Comparison of ENCODE assay signal across 18 cellular contexts in genomic region chr19:41937976-41938375, GRCh38. TPM values are rescaled to one million over a fixed set of nuclear protein-coding genes. Genes with fewer than 3 reads are reported as not detected.
DNase-seq lines count a peak whose midpoint lies in the region; ATAC-seq, FAIRE-seq and TF ChIP-seq lines count a peak whose summit lies in the region.
"Had no signal": no experiment of that assay in that cellular context is flagged by ENCODE, and none has a peak within 500 bp of the region (broad histone marks: within the 10 kb centered on the region; RNA-seq: fewer than 3 reads in every experiment).

No MANE protein-coding gene starts in this region.

- peak overlapping the region in 5 of 7 donors; percentile 22 to 80 (median 42) for H3K27ac Mint-ChIP-seq in CD4-positive, alpha-beta memory T cell

- no peak for ATAC-seq in A549
- ATAC-seq in HG02798 (IDR thresholded peaks at IDR 0.05; ENCODE audit: poor library complexity, unreplicated experiment), result no peak

- CTCF ChIA-PET in A549 (lab: Yijun Ruan, JAX) (interaction anchor here (0.7 to 2.6 kb wide), 13 partner anchors 10 to 97 kb away, joined by 3 to 36 read pairs (median 5); partner anchors contain the start of gene ERFL), H1 (lab: Charles Lee; ENCODE audit: partially characterized antibody) (interaction anchor here (0.6 to 2.3 kb wide), 15 partner anchors 7 to 90 kb away, joined by 3 to 16 read pairs (median 6); no protein-coding TSS in a partner anchor)
- CTCF ChIA-PET in CD4-positive, alpha-beta memory T cell (lab: Charles Lee; ENCODE audit: partially characterized antibody), result interaction anchor here (1.0 to 2.3 kb wide), 6 partner anchors 9 to 87 kb away, joined by 3 to 13 read pairs (median 6); partner anchors contain the start of gene ERFL

- no peak for FAIRE-seq in A549 (lab: Jason Lieb, UNC)
- FAIRE-seq in H1 (lab: Jason Lieb, UNC), result no peak
- FAIRE-seq: RCC 7860 had no signal

- TF ChIP-seq RAD21 in A549 (conservative IDR thresholded peaks at IDR 0.05 in 1 of 2, IDR thresholded peaks at IDR 0.05 in 1 of 2) (no peak), H1 (IDR thresholded peaks at IDR 0.05 in 1 of 2, conservative IDR thresholded peaks at IDR 0.05 in 1 of 2; ENCODE audit: low read depth in 2 of 2, low read length in 2 of 2) (no peak)

- no peak for TF ChIP-seq EP300 in A549 (IDR thresholded peaks at IDR 0.05)
- TF ChIP-seq EP300 in H1 (IDR thresholded peaks at IDR 0.05; ENCODE audit: borderline replicate concordance in 1 of 2, low read depth in 2 of 2, low read length in 2 of 2), result no peak

- no peaks in the 10 kb centered on the region for H3K79me1 ChIP-seq in H1 (ENCODE audit: low read depth, low read length)

- H3K4me3 ChIP-seq in A549 (no peak overlapping the region), H1 (ENCODE audit: extremely low read depth in 1 of 4, insufficient read depth in 2 of 4, low read depth in 3 of 4, low read length in 4 of 4) (no peak overlapping the region)
- no peak overlapping the region for H3K4me3 ChIP-seq in CD4-positive, alpha-beta memory T cell (ENCODE audit: low read length in 2 of 2)
- H3K4me3 ChIP-seq: ascending aorta had no signal

- H3K9me3 ChIP-seq in A549 (no peaks in the 10 kb centered on the region), H1 (ENCODE audit: insufficient read depth in 2 of 2, low read depth in 1 of 2, low read length in 1 of 2) (no peaks in the 10 kb centered on the region)
- no peaks in the 10 kb centered on the region for H3K9me3 ChIP-seq in CD4-positive, alpha-beta memory T cell (ENCODE audit: control insufficient read depth in 1 of 2, low read length in 2 of 2)
- H3K9me3 ChIP-seq: ascending aorta had no signal

- POLR2A ChIA-PET in A549 (lab: Yijun Ruan, JAX) (interaction anchor here (0.9 kb wide), 1 partner anchor 78 kb away, joined by 4 read pairs; the partner anchor contains the start of gene RPS19), H1 (lab: Charles Lee; ENCODE audit: partially characterized antibody) (interaction anchor here (0.9 to 2.5 kb wide), 11 partner anchors 9 to 78 kb away, joined by 3 to 20 read pairs (median 5); partner anchors contain the start of genes ERFL and RPS19)
- POLR2A ChIA-PET in CD4-positive, alpha-beta memory T cell (lab: Charles Lee; ENCODE audit: partially characterized antibody), result interaction anchor here (0.9 to 2.2 kb wide), 6 partner anchors 21 to 78 kb away, joined by 3 to 8 read pairs (median 6); partner anchors contain the start of genes RABAC1 and RPS19

- peaks cover 0 to 14% of the 10 kb centered on the region in 2 experiments for H4K20me1 ChIP-seq in H1 (replicated peaks in 1 of 2; ENCODE audit: control insufficient read depth in 1 of 2, insufficient read depth in 2 of 2, low read length in 2 of 2)

- no peaks in the 10 kb centered on the region for H3K36me3 ChIP-seq in CD4-positive, alpha-beta memory T cell (ENCODE audit: insufficient read depth, low read length)
- no peaks in the 10 kb centered on the region; a peak in 1 of 8 replicates for H3K36me3 ChIP-seq in H1 (ENCODE audit: control insufficient read depth in 2 of 4, insufficient read depth in 4 of 4, low read length in 3 of 4)
- H3K36me3 ChIP-seq: ascending aorta had no signal

- no peak overlapping the region for H3K14ac ChIP-seq in H1 (ENCODE audit: insufficient read length)

- H3K23ac ChIP-seq in H1 (ENCODE audit: insufficient read length), result no peak overlapping the region

- H3K79me2 ChIP-seq in H1 (ENCODE audit: control insufficient read depth in 1 of 2, insufficient read depth in 2 of 2, low read length in 2 of 2), result no peaks in the 10 kb centered on the region

- no peak overlapping the region; the same call in 1 of the 2 replicates for H4K8ac ChIP-seq in H1 (ENCODE audit: extremely low read depth, insufficient read depth, low read length)

- H3K27ac ChIP-seq in A549, result no peak overlapping the region
- H3K27ac ChIP-seq in CD4-positive, alpha-beta memory T cell (ENCODE audit: low read depth, low read length), result no peak overlapping the region
- H3K27ac ChIP-seq in H1 (ENCODE audit: low read depth, low read length), result no peak overlapping the region
- H3K27ac ChIP-seq: ascending aorta had no signal

- H3K18ac ChIP-seq in H1 (ENCODE audit: extremely low read depth, low read length), result no peak overlapping the region

- H4K91ac ChIP-seq in H1 (replicated peaks; ENCODE audit: insufficient read length, low read length), result no peak overlapping the region

- no peak overlapping the region for H3K4ac ChIP-seq in H1 (replicated peaks; ENCODE audit: insufficient read length, low read depth, low read length)

- DNase-seq in A549 (ENCODE audit: low read depth in 1 of 2, low spot score in 1 of 2) (no peak), MV-4-11 (lab: John Stamatoyannopoulos, UW) (peak; percentile 14), H1 (ENCODE audit: low read depth in 1 of 2, low spot score in 2 of 2) (no peak), HuH-7 (ENCODE audit: low spot score) (no peak), GM03348 (ENCODE audit: low spot score) (no peak), glomerular visceral epithelial cell (ENCODE audit: extremely low spot score) (no peak)
- DNase-seq in CD4-positive, alpha-beta memory T cell, result no peak
- DNase-seq: activated CD4-positive, alpha-beta T cell treated with anti-CD3 and anti-CD28 coated beads, Interleukin-2, amount 50 U/mL, for 1 hour; AML-193; EL; hypothalamus; IMR-90; NCI-H1436 had no signal

- H3K4me3 Mint-ChIP-seq in CD4-positive, alpha-beta memory T cell, result peak overlapping the region in 2 of 8 donors; percentile 9 to 12

- TF ChIP-seq CTCF in A549 (IDR thresholded peaks at IDR 0.05) (no peak), H1 (IDR thresholded peaks at IDR 0.05; ENCODE audit: control extremely low read depth in 1 of 3, insufficient read depth in 1 of 3, low read depth in 1 of 3, low read length in 3 of 3) (peak; percentile 5 to 21 (median 15); a peak in 2 of 4 replicates)

- no peaks in the 10 kb centered on the region for H3K36me3 Mint-ChIP-seq in CD4-positive, alpha-beta memory T cell

- H3K4me1 Mint-ChIP-seq in CD4-positive, alpha-beta memory T cell, result peaks cover 22 to 59% (median 37%) of the 10 kb centered on the region in 4 donors

- H3K4me2 ChIP-seq in A549, result no peak overlapping the region
- H3K4me2 ChIP-seq in H1 (ENCODE audit: insufficient read depth in 1 of 2, low read depth in 2 of 2, low read length in 2 of 2), result no peak overlapping the region

- no peak overlapping the region for H2BK20ac ChIP-seq in H1 (ENCODE audit: low read length)

- TF ChIP-seq POLR2A in A549 (IDR thresholded peaks at IDR 0.05; ENCODE audit: low read length) (no peak), H1 (IDR thresholded peaks at IDR 0.05; ENCODE audit: control extremely low read depth in 1 of 2, low read depth in 2 of 2, low read length in 2 of 2) (no peak)

- no peaks in the 10 kb centered on the region for H3K9me3 Mint-ChIP-seq in CD4-positive, alpha-beta memory T cell

- no peak overlapping the region for H2BK15ac ChIP-seq in H1 (ENCODE audit: low read length)

- H4K5ac ChIP-seq in H1 (ENCODE audit: insufficient read length, low read depth, low read length), result no peak overlapping the region

- H2BK5ac ChIP-seq in H1 (ENCODE audit: low read depth, low read length), result no peak overlapping the region

- WGBS in A549 (ENCODE audit: missing lambda C conversion rate), result 66% methylated on average over 10 of the region's 10 CpGs
- WGBS in H1 (ENCODE audit: extremely low coverage in 1 of 2, insufficient coverage in 1 of 2, insufficient read length in 1 of 2, insufficient replicate concordance in 2 of 2, low coverage in 1 of 2, low lambda C conversion rate in 2 of 2, missing lambda C conversion rate in 1 of 2), 2 experiments, result 48% methylated on average over 5 of the region's 10 CpGs; no CpG with 5 or more reads in 1 of the 2 experiments

- no peak overlapping the region for H2AK5ac ChIP-seq in H1 (ENCODE audit: low read depth, low read length)

- no peak overlapping the region for H2AFZ ChIP-seq in H1 (ENCODE audit: low read length)

- peaks cover 9% of the 10 kb centered on the region; the same call in 1 of the 2 replicates for H3K23me2 ChIP-seq in H1 (ENCODE audit: low read depth, low read length)

- no peak overlapping the region for H3K56ac ChIP-seq in H1 (replicated peaks; ENCODE audit: insufficient read length, low read depth, low read length)

- H3K27me3 Mint-ChIP-seq in CD4-positive, alpha-beta memory T cell, result peaks cover 1 to 8% of the 10 kb centered on the region in 2 donors

- intact Hi-C loops in CD4-positive, alpha-beta memory T cell (cut with micrococcal nuclease), result loop anchor here (1.0 kb wide), 1 partner anchor 7 kb away; no protein-coding TSS in a partner anchor

- peaks cover 9% of the 10 kb centered on the region; the same call in 1 of the 3 replicates for H3K4me1 ChIP-seq in A549
- peaks cover 37% of the 10 kb centered on the region for H3K4me1 ChIP-seq in CD4-positive, alpha-beta memory T cell (ENCODE audit: insufficient read depth, low read length)
- H3K4me1 ChIP-seq in H1 (replicated peaks in 1 of 4; ENCODE audit: control insufficient read depth in 3 of 4, insufficient read depth in 4 of 4, low read length in 3 of 4), result peaks cover 0 to 3% (median under 1%) of the 10 kb centered on the region in 4 experiments; a peak in 3 of 7 replicates

- no peak overlapping the region for H2BK120ac ChIP-seq in H1 (replicated peaks; ENCODE audit: low read depth, low read length)

- no peak overlapping the region for H2BK12ac ChIP-seq in H1 (ENCODE audit: low read depth, low read length)

- H3K9ac ChIP-seq in H1 (replicated peaks in 1 of 4; ENCODE audit: extremely low read depth in 1 of 4, low read depth in 3 of 4, low read length in 3 of 4), result no peak overlapping the region

- no peaks in the 10 kb centered on the region for H3K27me3 ChIP-seq in CD4-positive, alpha-beta memory T cell (ENCODE audit: insufficient read depth, low read length)
- peaks cover 23 to 68% (median 61%) of the 10 kb centered on the region in 4 experiments for H3K27me3 ChIP-seq in H1 (replicated peaks in 1 of 4; ENCODE audit: control insufficient read depth in 3 of 4, extremely low read depth in 1 of 4, insufficient read depth in 3 of 4, low read length in 3 of 4)

RNA-seq across cellular contexts. Expression of gene ERFL, which starts 9.7 kb away (rescaled TPM):
- polyA plus RNA-seq in A549 (2011; rRNA removed) (0.19 and 0.21 TPM in 2 replicates), A549 (2017; fragmentation: RNase III; extraction: RNeasy Plus Mini Kit Qiagen cat#74134 plus additional on column Dnase treatment) (0.10 to 0.20 TPM (median 0.15 TPM) in 3 replicates), H1 (2011; rRNA removed) (0.08 and 0.12 TPM in 2 replicates)
- polyA plus RNA-seq in A549 (2012; cell fraction: cytosol; rRNA removed), result 0.07 and 0.08 TPM in 2 replicates
- polyA plus RNA-seq in A549 (2012; cell fraction: nucleus; rRNA removed), result 0.50 and 0.82 TPM in 2 replicates
- 0.17 TPM in 1 of 2 replicates, not detected in the other for polyA minus RNA-seq in A549 (2011; rRNA and poly(A)+ RNA removed)
- 1 to 10 TPM; 6.6 to 9.2 TPM for total RNA-seq in CD4-positive, alpha-beta memory T cell
- under 1 TPM in 1 of 2 donors, not detected in 1; 0.11 TPM for polyA plus RNA-seq in CD4-positive, alpha-beta memory T cell
- total RNA-seq in H1 (2021; fragmentation: NEBNext Ultra II Directional; extraction: Animal tissue kit (Norgen Biotek cat#: 25700)), result not detected in 2 replicates
- 0.03 TPM for polyA plus RNA-seq in H1 (2011; cell fraction: cytosol; rRNA removed)
- 0.33 TPM for polyA plus RNA-seq in H1 (2011; cell fraction: nucleus; rRNA removed)
- polyA plus RNA-seq in H1 (2012, experiment 1 of 2), result 0.08 to 0.16 TPM (median 0.10 TPM) in 3 of 4 replicates, not detected in the other
- not detected for polyA plus RNA-seq in H1 (2012, experiment 2 of 2)
- polyA plus RNA-seq in H1 (2013, experiment 1 of 2), result 0.02 TPM
- polyA plus RNA-seq in H1 (2013, experiment 2 of 2), result 0.06 TPM
- not detected in 2 replicates for polyA minus RNA-seq in H1 (2011; rRNA and poly(A)+ RNA removed)
- polyA minus RNA-seq in H1 (2011; cell fraction: cytosol; rRNA and poly(A)+ RNA removed), result not detected
- not detected for polyA minus RNA-seq in H1 (2011; cell fraction: nucleus; rRNA and poly(A)+ RNA removed)
- total RNA-seq: ascending aorta, IMR-90, myocyte, renal cortical epithelial cell had no signal
- polyA plus RNA-seq: IMR-90 had no signal

RNA-seq across cellular contexts. Expression of gene RABAC1, which starts 21.1 kb away (rescaled TPM):
- polyA plus RNA-seq in A549 (2011; rRNA removed) (117 and 137 TPM in 2 replicates), A549 (2017; fragmentation: RNase III; extraction: RNeasy Plus Mini Kit Qiagen cat#74134 plus additional on column Dnase treatment) (199 to 247 TPM (median 246 TPM) in 3 replicates), H1 (2011; rRNA removed) (439 and 585 TPM in 2 replicates)
- polyA plus RNA-seq in A549 (2012; cell fraction: cytosol; rRNA removed), result 315 and 361 TPM in 2 replicates
- polyA plus RNA-seq in A549 (2012; cell fraction: nucleus; rRNA removed), result 405 and 426 TPM in 2 replicates
- polyA minus RNA-seq in A549 (2011; rRNA and poly(A)+ RNA removed), result 73.2 and 77.6 TPM in 2 replicates
- 100 to 1,000 TPM in 1 of 2 experiments, 10 to 100 TPM in 1; 97.4 to 100 TPM for total RNA-seq in CD4-positive, alpha-beta memory T cell
- polyA plus RNA-seq in CD4-positive, alpha-beta memory T cell, result 100 to 1,000 TPM; 198 to 256 TPM
- 123 and 124 TPM in 2 replicates for total RNA-seq in H1 (2021; fragmentation: NEBNext Ultra II Directional; extraction: Animal tissue kit (Norgen Biotek cat#: 25700))
- 282 TPM for polyA plus RNA-seq in H1 (2011; cell fraction: cytosol; rRNA removed)
- polyA plus RNA-seq in H1 (2011; cell fraction: nucleus; rRNA removed), result 227 TPM
- 99.4 to 181 TPM (median 175 TPM) in 4 replicates for polyA plus RNA-seq in H1 (2012, experiment 1 of 2)
- polyA plus RNA-seq in H1 (2012, experiment 2 of 2), result 315 TPM
- 173 TPM for polyA plus RNA-seq in H1 (2013, experiment 1 of 2)
- 186 TPM for polyA plus RNA-seq in H1 (2013, experiment 2 of 2)
- 46.7 and 56.4 TPM in 2 replicates for polyA minus RNA-seq in H1 (2011; rRNA and poly(A)+ RNA removed)
- polyA minus RNA-seq in H1 (2011; cell fraction: cytosol; rRNA and poly(A)+ RNA removed), result 53.9 TPM
- 41.0 TPM for polyA minus RNA-seq in H1 (2011; cell fraction: nucleus; rRNA and poly(A)+ RNA removed)

RNA-seq across cellular contexts. Expression of gene ARHGEF1, which starts 55.0 kb away (rescaled TPM):
- polyA plus RNA-seq in A549 (2011; rRNA removed) (34.5 and 38.0 TPM in 2 replicates), A549 (2017; fragmentation: RNase III; extraction: RNeasy Plus Mini Kit Qiagen cat#74134 plus additional on column Dnase treatment) (71.5 to 92.9 TPM (median 84.2 TPM) in 3 replicates), H1 (2011; rRNA removed) (23.0 and 41.1 TPM in 2 replicates)
- polyA plus RNA-seq in A549 (2012; cell fraction: cytosol; rRNA removed), result 113 and 132 TPM in 2 replicates
- 335 and 389 TPM in 2 replicates for polyA plus RNA-seq in A549 (2012; cell fraction: nucleus; rRNA removed)
- polyA minus RNA-seq in A549 (2011; rRNA and poly(A)+ RNA removed), result 33.2 and 39.9 TPM in 2 replicates
- 100 to 1,000 TPM; 956 to 992 TPM for total RNA-seq in CD4-positive, alpha-beta memory T cell
- polyA plus RNA-seq in CD4-positive, alpha-beta memory T cell, result 100 to 1,000 TPM; 140 to 325 TPM
- total RNA-seq in H1 (2021; fragmentation: NEBNext Ultra II Directional; extraction: Animal tissue kit (Norgen Biotek cat#: 25700)), result 49.0 and 54.6 TPM in 2 replicates
- 35.9 TPM for polyA plus RNA-seq in H1 (2011; cell fraction: cytosol; rRNA removed)
- 95.3 TPM for polyA plus RNA-seq in H1 (2011; cell fraction: nucleus; rRNA removed)
- polyA plus RNA-seq in H1 (2012, experiment 1 of 2), result 38.4 to 51.0 TPM (median 48.8 TPM) in 4 replicates
- polyA plus RNA-seq in H1 (2012, experiment 2 of 2), result 35.5 TPM
- 49.6 TPM for polyA plus RNA-seq in H1 (2013, experiment 1 of 2)
- 44.9 TPM for polyA plus RNA-seq in H1 (2013, experiment 2 of 2)
- 9.4 and 11.0 TPM in 2 replicates for polyA minus RNA-seq in H1 (2011; rRNA and poly(A)+ RNA removed)
- polyA minus RNA-seq in H1 (2011; cell fraction: cytosol; rRNA and poly(A)+ RNA removed), result 25.5 TPM
- 34.6 TPM for polyA minus RNA-seq in H1 (2011; cell fraction: nucleus; rRNA and poly(A)+ RNA removed)

RNA-seq across cellular contexts. Expression of gene ATP1A3, which starts 56.1 kb away (rescaled TPM):
- polyA plus RNA-seq in A549 (2011; rRNA removed) (0.67 and 0.69 TPM in 2 replicates), A549 (2017; fragmentation: RNase III; extraction: RNeasy Plus Mini Kit Qiagen cat#74134 plus additional on column Dnase treatment) (3.4 to 3.8 TPM (median 3.7 TPM) in 3 replicates), H1 (2011; rRNA removed) (11.1 and 19.2 TPM in 2 replicates)
- 1.2 and 1.3 TPM in 2 replicates for polyA plus RNA-seq in A549 (2012; cell fraction: cytosol; rRNA removed)
- polyA plus RNA-seq in A549 (2012; cell fraction: nucleus; rRNA removed), result 2.9 and 3.8 TPM in 2 replicates
- polyA minus RNA-seq in A549 (2011; rRNA and poly(A)+ RNA removed), result 1.3 and 2.6 TPM in 2 replicates
- 1 to 10 TPM; 2.7 to 3.5 TPM for total RNA-seq in CD4-positive, alpha-beta memory T cell
- polyA plus RNA-seq in CD4-positive, alpha-beta memory T cell, result under 1 TPM; 0.89 to 0.95 TPM
- total RNA-seq in H1 (2021; fragmentation: NEBNext Ultra II Directional; extraction: Animal tissue kit (Norgen Biotek cat#: 25700)), result 35.8 and 41.2 TPM in 2 replicates
- polyA plus RNA-seq in H1 (2011; cell fraction: cytosol; rRNA removed), result 5.9 TPM
- polyA plus RNA-seq in H1 (2011; cell fraction: nucleus; rRNA removed), result 20.8 TPM
- polyA plus RNA-seq in H1 (2012, experiment 1 of 2), result 30.8 to 45.2 TPM (median 38.2 TPM) in 4 replicates
- polyA plus RNA-seq in H1 (2012, experiment 2 of 2), result 33.0 TPM
- 44.9 TPM for polyA plus RNA-seq in H1 (2013, experiment 1 of 2)
- 43.1 TPM for polyA plus RNA-seq in H1 (2013, experiment 2 of 2)
- polyA minus RNA-seq in H1 (2011; rRNA and poly(A)+ RNA removed), result 24.6 and 27.9 TPM in 2 replicates
- 20.7 TPM for polyA minus RNA-seq in H1 (2011; cell fraction: cytosol; rRNA and poly(A)+ RNA removed)
- 10.7 TPM for polyA minus RNA-seq in H1 (2011; cell fraction: nucleus; rRNA and poly(A)+ RNA removed)

Comparison
In these comparisons a context has a peak if more than half of its experiments do, and no peak if none do; other contexts are left out.
1. Of the 18 proteins assayed by ChIP-seq in both H1 and A549: peak only in H1: CTCF; only in A549: none; in both: none; in neither: 17.